Comparison of ENCODE assay signal across 12 cellular contexts in the genomic region with DNA sequence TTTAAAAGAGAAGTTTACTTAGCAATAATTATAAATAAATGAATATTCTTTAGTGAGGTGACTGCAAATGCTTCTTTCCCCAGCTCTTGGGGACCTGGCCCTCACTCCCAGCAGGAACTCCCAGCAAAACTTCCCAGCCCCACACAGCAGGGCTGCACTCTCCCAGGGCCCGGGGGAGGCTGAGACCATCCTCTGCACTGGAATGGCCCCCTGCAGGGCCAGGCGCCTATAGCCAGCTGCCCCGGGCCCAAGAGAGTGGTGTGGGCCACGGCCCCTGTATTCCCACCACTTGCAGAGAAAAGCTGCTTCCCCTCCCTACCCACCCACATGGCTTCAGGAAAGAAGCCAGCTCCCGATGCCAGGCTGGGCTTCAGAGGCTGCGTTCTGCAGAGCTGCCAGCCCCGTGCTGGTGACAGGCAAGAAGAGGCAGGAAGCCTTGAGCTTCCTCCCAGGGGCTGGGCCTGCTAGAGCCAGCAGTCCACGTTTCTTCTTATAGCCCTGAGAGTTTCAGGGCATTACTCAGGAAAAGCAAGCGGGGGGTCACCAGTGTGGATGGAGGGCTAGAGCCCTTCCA. TPM values are rescaled to one million over a fixed set of nuclear protein-coding genes. Genes with fewer than 3 reads are reported as not detected.
DNase-seq lines count a peak whose midpoint lies in the region; ATAC-seq and TF ChIP-seq lines count a peak whose summit lies in the region.
"Had no signal": no experiment of that assay in that cellular context is flagged by ENCODE, and none has a peak within 500 bp of the region (broad histone marks: within the 10 kb centered on the region; RNA-seq: fewer than 3 reads in every experiment).

No MANE protein-coding gene starts in this region.

- H3K9me3 ChIP-seq in NT2/D1 (ENCODE audit: insufficient read depth, low read length) = no peaks in the 10 kb centered on the region
- no peaks in the 10 kb centered on the region for H3K9me3 ChIP-seq in esophagus muscularis mucosa
- H3K9me3 ChIP-seq: HAP-1, left lung had no signal

- H3K27me3 ChIP-seq in NT2/D1 (ENCODE audit: insufficient read depth, insufficient read length) (no peaks in the 10 kb centered on the region), esophagus muscularis mucosa (no peaks in the 10 kb centered on the region)
- H3K27me3 ChIP-seq: left lung had no signal

- peak overlapping the region; percentile 19 to 65 (median 41) for H3K27ac ChIP-seq in esophagus muscularis mucosa (replicated peaks in 1 of 4)

- peaks cover 14% of the 10 kb centered on the region for H3K36me3 Mint-ChIP-seq in neural crest cell (ENCODE audit: low read depth)

- peaks cover 10% of the 10 kb centered on the region for H3K4me1 Mint-ChIP-seq in neural crest cell

- peak overlapping the region; percentile 43 for H3K9ac ChIP-seq in NT2/D1 (ENCODE audit: insufficient read length, low read depth)

- no peak overlapping the region for H3K27ac Mint-ChIP-seq in neural crest cell (ENCODE audit: unreplicated experiment)

- no peak for TF ChIP-seq POLR2A in esophagus muscularis mucosa (IDR thresholded peaks at IDR 0.05; ENCODE audit: low read depth)

- peaks cover 23% of the 10 kb centered on the region for H3K4me1 ChIP-seq in NT2/D1 (ENCODE audit: insufficient read depth, insufficient read length)
- peaks cover 3 to 32% (median 16%) of the 10 kb centered on the region in 4 donors for H3K4me1 ChIP-seq in esophagus muscularis mucosa
- H3K4me1 ChIP-seq: HAP-1 had no signal

- no peak for TF ChIP-seq EP300 in esophagus muscularis mucosa (IDR thresholded peaks at IDR 0.05)

- peak overlapping the region; percentile 49 for H3K4me3 Mint-ChIP-seq in neural crest cell

- peaks cover 79% of the 10 kb centered on the region for H3K36me3 ChIP-seq in NT2/D1 (ENCODE audit: insufficient read depth, insufficient read length, low read length)
- peaks cover 18 to 86% (median 85%) of the 10 kb centered on the region in 4 donors for H3K36me3 ChIP-seq in esophagus muscularis mucosa

- ATAC-seq in HG03460 (IDR thresholded peaks at IDR 0.05; ENCODE audit: unreplicated experiment) = no peak
- ATAC-seq in GM21390 (IDR thresholded peaks at IDR 0.05; ENCODE audit: unreplicated experiment) = no peak
- ATAC-seq: left lung had no signal

- peaks cover 3% of the 10 kb centered on the region for H3K27me3 Mint-ChIP-seq in neural crest cell (ENCODE audit: low read depth)

- intact Hi-C loops in esophagus muscularis mucosa (cut with DNase I) = no loop called here

- no peaks in the 10 kb centered on the region for H3K9me3 Mint-ChIP-seq in neural crest cell

- no peak overlapping the region for H3K4me3 ChIP-seq in NT2/D1 (ENCODE audit: insufficient read length, low read depth)
- no peak overlapping the region for H3K4me3 ChIP-seq in esophagus muscularis mucosa
- H3K4me3 ChIP-seq: HAP-1, left lung had no signal

- TF ChIP-seq CTCF in esophagus muscularis mucosa (IDR thresholded peaks at IDR 0.05) (no peak), neural crest cell (conservative IDR thresholded peaks at IDR 0.05) (no peak)

- 27% methylated on average over 7 of the region's 9 CpGs for WGBS in esophagus muscularis mucosa

- DNase-seq in Ammon's horn (ENCODE audit: low spot score) (peak; percentile 88), NT2/D1 (ENCODE audit: low read depth, low spot score) (no peak), esophagus muscularis mucosa (ENCODE audit: extremely low spot score) (no peak), neural crest cell (ENCODE audit: low read depth, low spot score) (no peak), cortex of kidney (lab: John Stamatoyannopoulos, UW) (no peak), islet precursor cell (no peak)
- DNase-seq: left lung, NCI-H1930, small intestine had no signal

RNA-seq across cellular contexts. Expression of a gene that starts 20.0 kb away (rescaled TPM):
- total RNA-seq in esophagus muscularis mucosa (100 to 1,000 TPM; 119 to 228 (median 171) TPM), neural crest cell (214 and 218 TPM in 2 replicates)
